ENCODE assay signal across 1 cellular context in the genomic region with DNA sequence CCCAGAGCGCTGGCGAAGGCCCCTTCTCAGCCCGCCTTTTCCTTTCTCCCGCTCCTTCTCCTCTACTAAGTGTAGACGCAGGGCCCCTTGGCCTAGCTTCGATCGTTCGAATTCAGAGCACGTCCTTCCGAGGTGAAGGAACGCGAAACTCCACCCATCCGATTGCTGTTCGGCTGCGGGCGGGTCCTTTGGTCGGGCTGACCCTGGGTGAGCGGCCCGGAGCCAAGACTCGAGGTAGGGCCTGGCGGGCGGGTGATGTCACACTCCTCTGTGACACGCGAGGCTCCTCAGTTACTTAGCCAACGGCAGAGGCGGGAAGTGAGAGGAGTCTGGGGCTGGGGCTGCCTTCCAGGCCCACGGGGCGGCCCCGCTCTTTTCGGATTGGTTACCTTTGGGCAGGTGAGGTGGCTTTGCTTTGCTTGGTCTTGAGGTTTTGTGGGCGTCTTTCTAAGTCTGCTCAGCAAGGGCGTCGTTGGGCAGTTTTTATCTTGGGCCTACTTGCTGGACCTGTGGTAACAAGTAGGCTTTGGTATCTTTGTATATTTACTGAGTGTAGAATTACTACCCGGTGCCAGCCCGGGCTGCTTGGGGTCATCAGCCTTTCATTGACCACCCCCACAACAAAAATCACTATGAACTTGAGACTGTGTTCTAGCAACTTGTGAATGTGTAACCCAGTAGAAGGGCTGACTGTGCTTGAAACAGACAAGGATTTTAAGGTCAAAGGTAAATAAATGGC.
TF ChIP-seq lines count a peak whose summit lies in the region.

No MANE protein-coding gene starts in this region.

TF ChIP-seq in K562, 482 proteins besides CTCF, POLR2A, EP300 and RAD21 (continued from another document and continues in another):
- TF ChIP-seq, protein P1, sequence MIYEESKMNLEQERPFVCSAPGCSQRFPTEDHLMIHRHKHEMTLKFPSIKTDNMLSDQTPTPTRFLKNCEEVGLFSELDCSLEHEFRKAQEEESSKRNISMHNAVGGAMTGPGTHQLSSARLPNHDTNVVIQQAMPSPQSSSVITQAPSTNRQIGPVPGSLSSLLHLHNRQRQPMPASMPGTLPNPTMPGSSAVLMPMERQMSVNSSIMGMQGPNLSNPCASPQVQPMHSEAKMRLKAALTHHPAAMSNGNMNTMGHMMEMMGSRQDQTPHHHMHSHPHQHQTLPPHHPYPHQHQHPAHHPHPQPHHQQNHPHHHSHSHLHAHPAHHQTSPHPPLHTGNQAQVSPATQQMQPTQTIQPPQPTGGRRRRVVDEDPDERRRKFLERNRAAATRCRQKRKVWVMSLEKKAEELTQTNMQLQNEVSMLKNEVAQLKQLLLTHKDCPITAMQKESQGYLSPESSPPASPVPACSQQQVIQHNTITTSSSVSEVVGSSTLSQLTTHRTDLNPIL (CRISPR knock-in tag; IDR thresholded peaks at IDR 0.05): no peak
- TF ChIP-seq ZNF707 (CRISPR knock-in tag; conservative IDR thresholded peaks at IDR 0.05) (no peak), BRCA1 (IDR thresholded peaks at IDR 0.05) (no peak), BRCA1 (CRISPR knock-in tag; IDR thresholded peaks at IDR 0.05) (no peak), MECOM (CRISPR knock-in tag; IDR thresholded peaks at IDR 0.05) (no peak), ZNF253 (CRISPR knock-in tag; conservative IDR thresholded peaks at IDR 0.05) (no peak), SAFB (IDR thresholded peaks at IDR 0.05; ENCODE audit: borderline replicate concordance, low read depth, low read length) (no peak), ZNF766 (CRISPR knock-in tag; conservative IDR thresholded peaks at IDR 0.05) (no peak), ZFP36 (IDR thresholded peaks at IDR 0.05; ENCODE audit: low read depth, low read length, partially characterized antibody) (no peak), SMAD4 (CRISPR knock-in tag; conservative IDR thresholded peaks at IDR 0.05) (peak; percentile 16), ZNF224 (CRISPR knock-in tag; IDR thresholded peaks at IDR 0.05) (no peak), ZNF274 (IDR thresholded peaks at IDR 0.05; ENCODE audit: borderline replicate concordance, low read depth, low read length) (no peak), GABPB1 (CRISPR knock-in tag; IDR thresholded peaks at IDR 0.05) (peak; percentile 13; the same call in 1 of the 2 replicates), TCFL5 (CRISPR knock-in tag; conservative IDR thresholded peaks at IDR 0.05) (no peak), FOXK2 (conservative IDR thresholded peaks at IDR 0.05 in 1 of 2, IDR thresholded peaks at IDR 0.05 in 1 of 2; ENCODE audit: low read depth in 2 of 2) (no peak), NFE2L1 (tag; IDR thresholded peaks at IDR 0.05; ENCODE audit: borderline replicate concordance, low read depth) (no peak), TCF3 (CRISPR knock-in tag; IDR thresholded peaks at IDR 0.05) (no peak; the same call in 1 of the 2 replicates), NFIC (IDR thresholded peaks at IDR 0.05) (peak; percentile 58), ZSCAN32 (CRISPR knock-in tag; IDR thresholded peaks at IDR 0.05) (no peak), ELF2 (CRISPR knock-in tag; IDR thresholded peaks at IDR 0.05) (no peak), NCOA4 (IDR thresholded peaks at IDR 0.05; ENCODE audit: partially characterized antibody) (no peak), TRIM24 (IDR thresholded peaks at IDR 0.05) (no peak), ZNF583 (CRISPR knock-in tag; IDR thresholded peaks at IDR 0.05) (no peak), CSDE1 (IDR thresholded peaks at IDR 0.05) (no peak), RFX5 (IDR thresholded peaks at IDR 0.05; ENCODE audit: low read depth, low read length) (no peak), U2AF1 (optimal IDR thresholded peaks at IDR 0.05; ENCODE audit: low read depth, low read length) (no peak), TAF7 (tag; IDR thresholded peaks at IDR 0.05) (no peak), CBX1 (IDR thresholded peaks at IDR 0.05; ENCODE audit: low read depth) (no peak), NCOA6 (IDR thresholded peaks at IDR 0.05) (no peak), BACH1 (tag; IDR thresholded peaks at IDR 0.05) (no peak), MCM2 (IDR thresholded peaks at IDR 0.05; ENCODE audit: low read depth) (no peak), ATF7 (IDR thresholded peaks at IDR 0.05) (peak; percentile 87), BCOR (IDR thresholded peaks at IDR 0.05) (no peak), KLF16 (IDR thresholded peaks at IDR 0.05) (no peak), HMG20A (CRISPR knock-in tag; conservative IDR thresholded peaks at IDR 0.05) (no peak), YY1 (IDR thresholded peaks at IDR 0.05; ENCODE audit: borderline replicate concordance in 1 of 3, control insufficient read depth in 1 of 3, extremely low read depth in 1 of 3, insufficient read depth in 3 of 3, insufficient read length in 1 of 3, insufficient replicate concordance in 2 of 3, low read depth in 1 of 3, low read length in 2 of 3) (no peak), CHD2 (IDR thresholded peaks at IDR 0.05; ENCODE audit: low read depth, low read length) (no peak), TEAD4 (IDR thresholded peaks at IDR 0.05; ENCODE audit: low read length) (no peak), TEAD4 (CRISPR knock-in tag; IDR thresholded peaks at IDR 0.05; ENCODE audit: borderline replicate concordance) (no peak), ZNF780A (CRISPR knock-in tag; IDR thresholded peaks at IDR 0.05) (no peak), RBM25 (IDR thresholded peaks at IDR 0.05; ENCODE audit: low read depth, low read length, severe bottlenecking) (no peak), KDM4B (IDR thresholded peaks at IDR 0.05; ENCODE audit: borderline replicate concordance in 2 of 2, low read depth in 1 of 2) (no peak), ZZZ3 (IDR thresholded peaks at IDR 0.05) (0 out of 2 replicates have a peak, but pooled peaks have one; percentile 16)
- TF ChIP-seq, protein P2, sequence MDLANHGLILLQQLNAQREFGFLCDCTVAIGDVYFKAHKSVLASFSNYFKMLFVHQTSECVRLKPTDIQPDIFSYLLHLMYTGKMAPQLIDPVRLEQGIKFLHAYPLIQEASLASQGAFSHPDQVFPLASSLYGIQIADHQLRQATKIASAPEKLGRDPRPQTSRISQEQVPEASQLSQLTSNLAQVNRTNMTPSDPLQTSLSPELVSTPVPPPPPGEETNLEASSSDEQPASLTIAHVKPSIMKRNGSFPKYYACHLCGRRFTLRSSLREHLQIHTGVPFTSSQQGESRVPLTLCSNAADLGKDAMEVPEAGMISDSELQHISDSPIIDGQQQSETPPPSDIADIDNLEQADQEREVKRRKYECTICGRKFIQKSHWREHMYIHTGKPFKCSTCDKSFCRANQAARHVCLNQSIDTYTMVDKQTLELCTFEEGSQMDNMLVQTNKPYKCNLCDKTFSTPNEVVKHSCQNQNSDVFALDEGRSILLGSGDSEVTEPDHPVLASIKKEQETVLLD (IDR thresholded peaks at IDR 0.05): no peak
- TF ChIP-seq, protein P3, sequence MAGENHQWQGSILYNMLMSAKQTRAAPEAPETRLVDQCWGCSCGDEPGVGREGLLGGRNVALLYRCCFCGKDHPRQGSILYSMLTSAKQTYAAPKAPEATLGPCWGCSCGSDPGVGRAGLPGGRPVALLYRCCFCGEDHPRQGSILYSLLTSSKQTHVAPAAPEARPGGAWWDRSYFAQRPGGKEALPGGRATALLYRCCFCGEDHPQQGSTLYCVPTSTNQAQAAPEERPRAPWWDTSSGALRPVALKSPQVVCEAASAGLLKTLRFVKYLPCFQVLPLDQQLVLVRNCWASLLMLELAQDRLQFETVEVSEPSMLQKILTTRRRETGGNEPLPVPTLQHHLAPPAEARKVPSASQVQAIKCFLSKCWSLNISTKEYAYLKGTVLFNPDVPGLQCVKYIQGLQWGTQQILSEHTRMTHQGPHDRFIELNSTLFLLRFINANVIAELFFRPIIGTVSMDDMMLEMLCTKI (IDR thresholded peaks at IDR 0.05; ENCODE audit: partially characterized antibody): no peak
- TF ChIP-seq, protein P4, sequence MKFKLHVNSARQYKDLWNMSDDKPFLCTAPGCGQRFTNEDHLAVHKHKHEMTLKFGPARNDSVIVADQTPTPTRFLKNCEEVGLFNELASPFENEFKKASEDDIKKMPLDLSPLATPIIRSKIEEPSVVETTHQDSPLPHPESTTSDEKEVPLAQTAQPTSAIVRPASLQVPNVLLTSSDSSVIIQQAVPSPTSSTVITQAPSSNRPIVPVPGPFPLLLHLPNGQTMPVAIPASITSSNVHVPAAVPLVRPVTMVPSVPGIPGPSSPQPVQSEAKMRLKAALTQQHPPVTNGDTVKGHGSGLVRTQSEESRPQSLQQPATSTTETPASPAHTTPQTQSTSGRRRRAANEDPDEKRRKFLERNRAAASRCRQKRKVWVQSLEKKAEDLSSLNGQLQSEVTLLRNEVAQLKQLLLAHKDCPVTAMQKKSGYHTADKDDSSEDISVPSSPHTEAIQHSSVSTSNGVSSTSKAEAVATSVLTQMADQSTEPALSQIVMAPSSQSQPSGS (CRISPR knock-in tag; IDR thresholded peaks at IDR 0.05): no peak
- TF ChIP-seq, protein P5, sequence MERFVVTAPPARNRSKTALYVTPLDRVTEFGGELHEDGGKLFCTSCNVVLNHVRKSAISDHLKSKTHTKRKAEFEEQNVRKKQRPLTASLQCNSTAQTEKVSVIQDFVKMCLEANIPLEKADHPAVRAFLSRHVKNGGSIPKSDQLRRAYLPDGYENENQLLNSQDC (CRISPR knock-in tag; IDR thresholded peaks at IDR 0.05): no peak
- TF ChIP-seq, protein P6, sequence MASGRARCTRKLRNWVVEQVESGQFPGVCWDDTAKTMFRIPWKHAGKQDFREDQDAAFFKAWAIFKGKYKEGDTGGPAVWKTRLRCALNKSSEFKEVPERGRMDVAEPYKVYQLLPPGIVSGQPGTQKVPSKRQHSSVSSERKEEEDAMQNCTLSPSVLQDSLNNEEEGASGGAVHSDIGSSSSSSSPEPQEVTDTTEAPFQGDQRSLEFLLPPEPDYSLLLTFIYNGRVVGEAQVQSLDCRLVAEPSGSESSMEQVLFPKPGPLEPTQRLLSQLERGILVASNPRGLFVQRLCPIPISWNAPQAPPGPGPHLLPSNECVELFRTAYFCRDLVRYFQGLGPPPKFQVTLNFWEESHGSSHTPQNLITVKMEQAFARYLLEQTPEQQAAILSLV (tag; IDR thresholded peaks at IDR 0.05): no peak
- TF ChIP-seq, protein P7, sequence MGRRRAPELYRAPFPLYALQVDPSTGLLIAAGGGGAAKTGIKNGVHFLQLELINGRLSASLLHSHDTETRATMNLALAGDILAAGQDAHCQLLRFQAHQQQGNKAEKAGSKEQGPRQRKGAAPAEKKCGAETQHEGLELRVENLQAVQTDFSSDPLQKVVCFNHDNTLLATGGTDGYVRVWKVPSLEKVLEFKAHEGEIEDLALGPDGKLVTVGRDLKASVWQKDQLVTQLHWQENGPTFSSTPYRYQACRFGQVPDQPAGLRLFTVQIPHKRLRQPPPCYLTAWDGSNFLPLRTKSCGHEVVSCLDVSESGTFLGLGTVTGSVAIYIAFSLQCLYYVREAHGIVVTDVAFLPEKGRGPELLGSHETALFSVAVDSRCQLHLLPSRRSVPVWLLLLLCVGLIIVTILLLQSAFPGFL (CRISPR knock-in tag; IDR thresholded peaks at IDR 0.05): 0 out of 2 replicates have a peak, but pooled peaks have one; percentile 68
- TF ChIP-seq, protein P8, sequence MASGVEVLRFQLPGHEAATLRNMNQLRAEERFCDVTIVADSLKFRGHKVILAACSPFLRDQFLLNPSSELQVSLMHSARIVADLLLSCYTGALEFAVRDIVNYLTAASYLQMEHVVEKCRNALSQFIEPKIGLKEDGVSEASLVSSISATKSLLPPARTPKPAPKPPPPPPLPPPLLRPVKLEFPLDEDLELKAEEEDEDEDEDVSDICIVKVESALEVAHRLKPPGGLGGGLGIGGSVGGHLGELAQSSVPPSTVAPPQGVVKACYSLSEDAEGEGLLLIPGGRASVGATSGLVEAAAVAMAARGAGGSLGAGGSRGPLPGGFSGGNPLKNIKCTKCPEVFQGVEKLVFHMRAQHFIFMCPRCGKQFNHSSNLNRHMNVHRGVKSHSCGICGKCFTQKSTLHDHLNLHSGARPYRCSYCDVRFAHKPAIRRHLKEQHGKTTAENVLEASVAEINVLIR (CRISPR knock-in tag; IDR thresholded peaks at IDR 0.05): no peak
- TF ChIP-seq, protein P9, sequence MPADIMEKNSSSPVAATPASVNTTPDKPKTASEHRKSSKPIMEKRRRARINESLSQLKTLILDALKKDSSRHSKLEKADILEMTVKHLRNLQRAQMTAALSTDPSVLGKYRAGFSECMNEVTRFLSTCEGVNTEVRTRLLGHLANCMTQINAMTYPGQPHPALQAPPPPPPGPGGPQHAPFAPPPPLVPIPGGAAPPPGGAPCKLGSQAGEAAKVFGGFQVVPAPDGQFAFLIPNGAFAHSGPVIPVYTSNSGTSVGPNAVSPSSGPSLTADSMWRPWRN (IDR thresholded peaks at IDR 0.05; ENCODE audit: low read depth): no peak
- TF ChIP-seq, protein P10, sequence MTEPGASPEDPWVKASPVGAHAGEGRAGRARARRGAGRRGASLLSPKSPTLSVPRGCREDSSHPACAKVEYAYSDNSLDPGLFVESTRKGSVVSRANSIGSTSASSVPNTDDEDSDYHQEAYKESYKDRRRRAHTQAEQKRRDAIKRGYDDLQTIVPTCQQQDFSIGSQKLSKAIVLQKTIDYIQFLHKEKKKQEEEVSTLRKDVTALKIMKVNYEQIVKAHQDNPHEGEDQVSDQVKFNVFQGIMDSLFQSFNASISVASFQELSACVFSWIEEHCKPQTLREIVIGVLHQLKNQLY (CRISPR knock-in tag; conservative IDR thresholded peaks at IDR 0.05): no peak
- TF ChIP-seq, protein P11, sequence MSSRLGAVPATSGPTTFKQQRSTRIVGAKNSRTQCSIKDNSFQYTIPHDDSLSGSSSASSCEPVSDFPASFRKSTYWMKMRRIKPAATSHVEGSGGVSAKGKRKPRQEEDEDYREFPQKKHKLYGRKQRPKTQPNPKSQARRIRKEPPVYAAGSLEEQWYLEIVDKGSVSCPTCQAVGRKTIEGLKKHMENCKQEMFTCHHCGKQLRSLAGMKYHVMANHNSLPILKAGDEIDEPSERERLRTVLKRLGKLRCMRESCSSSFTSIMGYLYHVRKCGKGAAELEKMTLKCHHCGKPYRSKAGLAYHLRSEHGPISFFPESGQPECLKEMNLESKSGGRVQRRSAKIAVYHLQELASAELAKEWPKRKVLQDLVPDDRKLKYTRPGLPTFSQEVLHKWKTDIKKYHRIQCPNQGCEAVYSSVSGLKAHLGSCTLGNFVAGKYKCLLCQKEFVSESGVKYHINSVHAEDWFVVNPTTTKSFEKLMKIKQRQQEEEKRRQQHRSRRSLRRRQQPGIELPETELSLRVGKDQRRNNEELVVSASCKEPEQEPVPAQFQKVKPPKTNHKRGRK (tag; IDR thresholded peaks at IDR 0.05): no peak
- TF ChIP-seq, protein P12, sequence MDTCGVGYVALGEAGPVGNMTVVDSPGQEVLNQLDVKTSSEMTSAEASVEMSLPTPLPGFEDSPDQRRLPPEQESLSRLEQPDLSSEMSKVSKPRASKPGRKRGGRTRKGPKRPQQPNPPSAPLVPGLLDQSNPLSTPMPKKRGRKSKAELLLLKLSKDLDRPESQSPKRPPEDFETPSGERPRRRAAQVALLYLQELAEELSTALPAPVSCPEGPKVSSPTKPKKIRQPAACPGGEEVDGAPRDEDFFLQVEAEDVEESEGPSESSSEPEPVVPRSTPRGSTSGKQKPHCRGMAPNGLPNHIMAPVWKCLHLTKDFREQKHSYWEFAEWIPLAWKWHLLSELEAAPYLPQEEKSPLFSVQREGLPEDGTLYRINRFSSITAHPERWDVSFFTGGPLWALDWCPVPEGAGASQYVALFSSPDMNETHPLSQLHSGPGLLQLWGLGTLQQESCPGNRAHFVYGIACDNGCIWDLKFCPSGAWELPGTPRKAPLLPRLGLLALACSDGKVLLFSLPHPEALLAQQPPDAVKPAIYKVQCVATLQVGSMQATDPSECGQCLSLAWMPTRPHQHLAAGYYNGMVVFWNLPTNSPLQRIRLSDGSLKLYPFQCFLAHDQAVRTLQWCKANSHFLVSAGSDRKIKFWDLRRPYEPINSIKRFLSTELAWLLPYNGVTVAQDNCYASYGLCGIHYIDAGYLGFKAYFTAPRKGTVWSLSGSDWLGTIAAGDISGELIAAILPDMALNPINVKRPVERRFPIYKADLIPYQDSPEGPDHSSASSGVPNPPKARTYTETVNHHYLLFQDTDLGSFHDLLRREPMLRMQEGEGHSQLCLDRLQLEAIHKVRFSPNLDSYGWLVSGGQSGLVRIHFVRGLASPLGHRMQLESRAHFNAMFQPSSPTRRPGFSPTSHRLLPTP (IDR thresholded peaks at IDR 0.05; ENCODE audit: borderline replicate concordance, extremely low read depth, insufficient read length): no peak
